Comparison of ENCODE assay signal across 8 cellular contexts in genomic region chr2:96148410-96149217, GRCh38. TPM values are rescaled to one million over a fixed set of nuclear protein-coding genes. Genes with fewer than 3 reads are reported as not detected.
DNase-seq lines count a peak whose midpoint lies in the region; ATAC-seq and TF ChIP-seq lines count a peak whose summit lies in the region.

No MANE protein-coding gene starts in this region.

- peaks cover 11 to 22% of the 10 kb centered on the region in 2 donors for H3K4me1 ChIP-seq in breast epithelium

- ATAC-seq in HG02623 (IDR thresholded peaks at IDR 0.05; ENCODE audit: unreplicated experiment) (peak; percentile 30), WTC11 (peak; percentile 64), left lobe of liver (no peak), GM19328 (IDR thresholded peaks at IDR 0.05; ENCODE audit: unreplicated experiment) (no peak)

- peaks cover 45% of the 10 kb centered on the region for H3K4me1 Mint-ChIP-seq in WTC11

- POLR2A ChIA-PET in WTC11 (lab: Charles Lee): interaction anchor here (1.0 kb wide), 1 partner anchor 10 kb away, joined by 3 read pairs; the partner anchor contains the start of gene ASTL

- H3K4me3 Mint-ChIP-seq in WTC11: peak overlapping the region; percentile 44

- DNase-seq in NCI-H1694 treated with DMSO at 0.1 percent for 48 hours (lab: John Stamatoyannopoulos, UW) (peak; percentile 46), WTC11 (ENCODE audit: low spot score) (peak; percentile 75), breast epithelium (ENCODE audit: low spot score in 2 of 2) (peak; percentile 62 to 93), left lobe of liver (ENCODE audit: low spot score) (peak; percentile 65)
- DNase-seq in stimulated activated CD8-positive, alpha-beta memory T cell treated with anti-CD3 and anti-CD28 coated beads, Interleukin-12 subunit alpha, Interleukin-12 subunit beta, amount 100 ng/mL, for 24 hours (ENCODE audit: extremely low read depth): peak; percentile 96

- TF ChIP-seq CTCF in WTC11 (IDR thresholded peaks at IDR 0.05) (no peak), breast epithelium (IDR thresholded peaks at IDR 0.05) (no peak)

- intact Hi-C loops in breast epithelium (cut with DNase I; ENCODE audit: low total_unique reads): no loop called here

- H3K27me3 Mint-ChIP-seq in WTC11 (ENCODE audit: low read depth): peaks cover 35% of the 10 kb centered on the region

- H3K27ac ChIP-seq in breast epithelium: peak overlapping the region; percentile 71 to 88

- no peaks in the 10 kb centered on the region for H3K9me3 ChIP-seq in breast epithelium

- H3K36me3 ChIP-seq in breast epithelium: no peaks in the 10 kb centered on the region

- H3K9me3 Mint-ChIP-seq in WTC11: no peaks in the 10 kb centered on the region

- peak overlapping the region; percentile 62; the same call in 1 of the 2 replicates for H3K27ac Mint-ChIP-seq in WTC11

- CTCF ChIA-PET in WTC11 (lab: Charles Lee): interaction anchor here (0.7 to 4.9 kb wide), 6 partner anchors 10 to 156 kb away, joined by 3 to 33 read pairs (median 10); partner anchors contain the start of gene ASTL

- H3K36me3 Mint-ChIP-seq in WTC11: no peaks in the 10 kb centered on the region

- peak; percentile 42 for TF ChIP-seq POLR2A in GM10847 (IDR thresholded peaks at IDR 0.05; ENCODE audit: extremely low read depth, insufficient read length)
- no peak for TF ChIP-seq POLR2A in breast epithelium (IDR thresholded peaks at IDR 0.05)

- H3K4me3 ChIP-seq in breast epithelium: peak overlapping the region in 2 of 3 donors; percentile 15 to 16

- H3K27me3 ChIP-seq in breast epithelium: no peaks in the 10 kb centered on the region

TF ChIP-seq in WTC11, 78 proteins besides CTCF, POLR2A, EP300 and RAD21 (continues in another document):
- TF ChIP-seq SP1 (CRISPR knock-in tag; conservative IDR thresholded peaks at IDR 0.05): peak; percentile 50
- no peak for TF ChIP-seq STAT6 (CRISPR knock-in tag; conservative IDR thresholded peaks at IDR 0.05; ENCODE audit: low read depth)
- TF ChIP-seq, protein P1, sequence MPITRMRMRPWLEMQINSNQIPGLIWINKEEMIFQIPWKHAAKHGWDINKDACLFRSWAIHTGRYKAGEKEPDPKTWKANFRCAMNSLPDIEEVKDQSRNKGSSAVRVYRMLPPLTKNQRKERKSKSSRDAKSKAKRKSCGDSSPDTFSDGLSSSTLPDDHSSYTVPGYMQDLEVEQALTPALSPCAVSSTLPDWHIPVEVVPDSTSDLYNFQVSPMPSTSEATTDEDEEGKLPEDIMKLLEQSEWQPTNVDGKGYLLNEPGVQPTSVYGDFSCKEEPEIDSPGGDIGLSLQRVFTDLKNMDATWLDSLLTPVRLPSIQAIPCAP (CRISPR knock-in tag; IDR thresholded peaks at IDR 0.05): no peak
- no peak for TF ChIP-seq SMAD4 (CRISPR knock-in tag; IDR thresholded peaks at IDR 0.05)
- TF ChIP-seq, protein P2, sequence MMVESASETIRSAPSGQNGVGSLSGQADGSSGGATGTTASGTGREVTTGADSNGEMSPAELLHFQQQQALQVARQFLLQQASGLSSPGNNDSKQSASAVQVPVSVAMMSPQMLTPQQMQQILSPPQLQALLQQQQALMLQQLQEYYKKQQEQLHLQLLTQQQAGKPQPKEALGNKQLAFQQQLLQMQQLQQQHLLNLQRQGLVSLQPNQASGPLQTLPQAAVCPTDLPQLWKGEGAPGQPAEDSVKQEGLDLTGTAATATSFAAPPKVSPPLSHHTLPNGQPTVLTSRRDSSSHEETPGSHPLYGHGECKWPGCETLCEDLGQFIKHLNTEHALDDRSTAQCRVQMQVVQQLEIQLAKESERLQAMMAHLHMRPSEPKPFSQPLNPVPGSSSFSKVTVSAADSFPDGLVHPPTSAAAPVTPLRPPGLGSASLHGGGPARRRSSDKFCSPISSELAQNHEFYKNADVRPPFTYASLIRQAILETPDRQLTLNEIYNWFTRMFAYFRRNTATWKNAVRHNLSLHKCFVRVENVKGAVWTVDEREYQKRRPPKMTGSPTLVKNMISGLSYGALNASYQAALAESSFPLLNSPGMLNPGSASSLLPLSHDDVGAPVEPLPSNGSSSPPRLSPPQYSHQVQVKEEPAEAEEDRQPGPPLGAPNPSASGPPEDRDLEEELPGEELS (CRISPR knock-in tag; IDR thresholded peaks at IDR 0.05): no peak
- no peak for TF ChIP-seq ZNF317 (CRISPR knock-in tag; IDR thresholded peaks at IDR 0.05; ENCODE audit: borderline replicate concordance, low read depth)
- TF ChIP-seq, protein P3, sequence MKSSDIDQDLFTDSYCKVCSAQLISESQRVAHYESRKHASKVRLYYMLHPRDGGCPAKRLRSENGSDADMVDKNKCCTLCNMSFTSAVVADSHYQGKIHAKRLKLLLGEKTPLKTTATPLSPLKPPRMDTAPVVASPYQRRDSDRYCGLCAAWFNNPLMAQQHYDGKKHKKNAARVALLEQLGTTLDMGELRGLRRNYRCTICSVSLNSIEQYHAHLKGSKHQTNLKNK (CRISPR knock-in tag; IDR thresholded peaks at IDR 0.05): no peak
- no peak for TF ChIP-seq ZNF416 (CRISPR knock-in tag; IDR thresholded peaks at IDR 0.05)
- TF ChIP-seq NFYB (CRISPR knock-in tag; conservative IDR thresholded peaks at IDR 0.05; ENCODE audit: low read depth): no peak
- TF ChIP-seq KAT7 (CRISPR knock-in tag; IDR thresholded peaks at IDR 0.05; ENCODE audit: borderline replicate concordance): no peak
- TF ChIP-seq, protein P4, sequence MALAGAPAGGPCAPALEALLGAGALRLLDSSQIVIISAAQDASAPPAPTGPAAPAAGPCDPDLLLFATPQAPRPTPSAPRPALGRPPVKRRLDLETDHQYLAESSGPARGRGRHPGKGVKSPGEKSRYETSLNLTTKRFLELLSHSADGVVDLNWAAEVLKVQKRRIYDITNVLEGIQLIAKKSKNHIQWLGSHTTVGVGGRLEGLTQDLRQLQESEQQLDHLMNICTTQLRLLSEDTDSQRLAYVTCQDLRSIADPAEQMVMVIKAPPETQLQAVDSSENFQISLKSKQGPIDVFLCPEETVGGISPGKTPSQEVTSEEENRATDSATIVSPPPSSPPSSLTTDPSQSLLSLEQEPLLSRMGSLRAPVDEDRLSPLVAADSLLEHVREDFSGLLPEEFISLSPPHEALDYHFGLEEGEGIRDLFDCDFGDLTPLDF (CRISPR knock-in tag; IDR thresholded peaks at IDR 0.05): no peak
- TF ChIP-seq ELF4 (CRISPR knock-in tag; IDR thresholded peaks at IDR 0.05; ENCODE audit: low read depth): no peak
- no peak for TF ChIP-seq SMAD3 (CRISPR knock-in tag; IDR thresholded peaks at IDR 0.05; ENCODE audit: borderline replicate concordance)
- TF ChIP-seq, protein P5, sequence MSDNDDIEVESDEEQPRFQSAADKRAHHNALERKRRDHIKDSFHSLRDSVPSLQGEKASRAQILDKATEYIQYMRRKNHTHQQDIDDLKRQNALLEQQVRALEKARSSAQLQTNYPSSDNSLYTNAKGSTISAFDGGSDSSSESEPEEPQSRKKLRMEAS (CRISPR knock-in tag; IDR thresholded peaks at IDR 0.05): peak; percentile 59; the same call in 1 of the 2 replicates
- TF ChIP-seq RORB (CRISPR knock-in tag; IDR thresholded peaks at IDR 0.05): no peak
- TF ChIP-seq ZNF121 (CRISPR knock-in tag; IDR thresholded peaks at IDR 0.05): no peak
- TF ChIP-seq ERG (CRISPR knock-in tag; IDR thresholded peaks at IDR 0.05): no peak
- TF ChIP-seq NR3C1 (CRISPR knock-in tag; conservative IDR thresholded peaks at IDR 0.05; ENCODE audit: low read depth): no peak
- TF ChIP-seq, protein P6, sequence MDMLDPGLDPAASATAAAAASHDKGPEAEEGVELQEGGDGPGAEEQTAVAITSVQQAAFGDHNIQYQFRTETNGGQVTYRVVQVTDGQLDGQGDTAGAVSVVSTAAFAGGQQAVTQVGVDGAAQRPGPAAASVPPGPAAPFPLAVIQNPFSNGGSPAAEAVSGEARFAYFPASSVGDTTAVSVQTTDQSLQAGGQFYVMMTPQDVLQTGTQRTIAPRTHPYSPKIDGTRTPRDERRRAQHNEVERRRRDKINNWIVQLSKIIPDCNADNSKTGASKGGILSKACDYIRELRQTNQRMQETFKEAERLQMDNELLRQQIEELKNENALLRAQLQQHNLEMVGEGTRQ (CRISPR knock-in tag; IDR thresholded peaks at IDR 0.05): peak; percentile 52

RNA-seq across cellular contexts. Expression of gene DUSP2, which starts 3.4 kb away (rescaled TPM):
- total RNA-seq in WTC11 (2021) (4.7 to 6.8 TPM (median 5.8 TPM) in 3 replicates), breast epithelium (10 to 100 TPM in 2 of 3 donors, 1 to 10 TPM in 1; 1.9 to 57.5 (median 12.8) TPM), left lobe of liver (0.98 TPM)

RNA-seq across cellular contexts. Expression of gene ASTL, which starts 10.3 kb away (rescaled TPM):
- total RNA-seq in WTC11 (2021) (0.69 to 1.4 TPM (median 0.79 TPM) in 3 replicates), breast epithelium (under 1 TPM in 1 of 3 donors, not detected in 2; 0.32 TPM), left lobe of liver (not detected)

RNA-seq across cellular contexts. Expression of gene ADRA2B, which starts 32.2 kb away (rescaled TPM):
- 4.7 to 6.3 TPM (median 5.8 TPM) in 3 replicates for total RNA-seq in WTC11 (2021)
- total RNA-seq in breast epithelium: 1 to 10 TPM; 1.3 to 1.6 (median 1.4) TPM
- total RNA-seq in left lobe of liver: 11.4 TPM

Comparison
In these comparisons a context has a peak if more than half of its experiments do, and no peak if none do; other contexts are left out.
1. ATAC-seq: peak in HG02623 (single experiment) and WTC11 (single experiment); none in left lobe of liver (single experiment) and GM19328 (single experiment).
2. DNase-seq: peak in every context shown above with its lines; median percentile 96 in stimulated activated CD8-positive, alpha-beta memory T cell treated with anti-CD3 and anti-CD28 coated beads, Interleukin-12 subunit alpha, Interleukin-12 subunit beta, amount 100 ng/mL, for 24 hours; 78 in breast epithelium; 75 in WTC11; 65 in left lobe of liver; 46 in NCI-H1694 treated with DMSO at 0.1 percent for 48 hours.